ENCODE assay signal across 8 cellular contexts in genomic region chr2:68368657-68369339, GRCh38. TPM values are rescaled to one million over a fixed set of nuclear protein-coding genes. Genes with fewer than 3 reads are reported as not detected.
DNase-seq lines count a peak whose midpoint lies in the region; ATAC-seq, FAIRE-seq and TF ChIP-seq lines count a peak whose summit lies in the region.
"Had no signal": no experiment of that assay in that cellular context is flagged by ENCODE, and none has a peak within 500 bp of the region (broad histone marks: within the 10 kb centered on the region; RNA-seq: fewer than 3 reads in every experiment).

No MANE protein-coding gene starts in this region.

- H3K79me2 ChIP-seq in smooth muscle cell (ENCODE audit: low read depth) = no peaks in the 10 kb centered on the region

- peak overlapping the region; percentile 84 for H3K9ac ChIP-seq in smooth muscle cell (ENCODE audit: low read depth)

- no peak overlapping the region for H2AFZ ChIP-seq in smooth muscle cell (ENCODE audit: low read depth)

- TF ChIP-seq CTCF in RWPE1 (conservative IDR thresholded peaks at IDR 0.05; ENCODE audit: low read depth) = no peak
- no peak for TF ChIP-seq CTCF in gastroesophageal sphincter (IDR thresholded peaks at IDR 0.05)
- TF ChIP-seq CTCF in smooth muscle cell (IDR thresholded peaks at IDR 0.05; ENCODE audit: borderline replicate concordance, insufficient read depth, poor library complexity, severe bottlenecking) = no peak

- H3K27me3 ChIP-seq in gastroesophageal sphincter = no peaks in the 10 kb centered on the region
- H3K27me3 ChIP-seq in smooth muscle cell (ENCODE audit: low read depth) = no peaks in the 10 kb centered on the region

- no peak for TF ChIP-seq EP300 in gastroesophageal sphincter (IDR thresholded peaks at IDR 0.05)

- H3K4me1 ChIP-seq in gastroesophageal sphincter (peaks cover 0 to 16% (median 0%) of the 10 kb centered on the region in 3 donors), smooth muscle cell (ENCODE audit: low read depth) (no peaks in the 10 kb centered on the region)

- POLR2A ChIA-PET in RWPE1 (lab: Yijun Ruan, JAX; ENCODE audit: low non-redundant PET) = no interaction called here

- peak; percentile 58 for ATAC-seq in gastroesophageal sphincter
- ATAC-seq in HG02970 (IDR thresholded peaks at IDR 0.05; ENCODE audit: low FRiP score, unreplicated experiment) = no peak

- H3K4me3 ChIP-seq in gastroesophageal sphincter (no peak overlapping the region), smooth muscle cell (no peak overlapping the region)

- peak overlapping the region; percentile 85 for H3K27ac ChIP-seq in RWPE1
- H3K27ac ChIP-seq in gastroesophageal sphincter = peak overlapping the region in 2 of 4 donors; percentile 31 to 51
- H3K27ac ChIP-seq in smooth muscle cell (ENCODE audit: low read depth) = peak overlapping the region; percentile 88

- H3K9me3 ChIP-seq in gastroesophageal sphincter (no peaks in the 10 kb centered on the region), smooth muscle cell (replicated peaks; ENCODE audit: low read depth) (no peaks in the 10 kb centered on the region)

- H3K36me3 ChIP-seq in gastroesophageal sphincter (no peaks in the 10 kb centered on the region), smooth muscle cell (ENCODE audit: low read depth) (no peaks in the 10 kb centered on the region)

- H4K20me1 ChIP-seq in smooth muscle cell (ENCODE audit: low read depth) = no peaks in the 10 kb centered on the region

- peaks cover 8% of the 10 kb centered on the region for H3F3A ChIP-seq in smooth muscle cell (ENCODE audit: low read depth)

- WGBS in gastroesophageal sphincter (ENCODE audit: low coverage in 1 of 2), 2 donors = 32 to 60% methylated on average over 4 to 6 of the region's 7 CpGs
- 42% methylated on average over 7 of the region's 7 CpGs for WGBS in smooth muscle cell (ENCODE audit: low lambda C conversion rate)

- FAIRE-seq in GM19239 (lab: Jason Lieb, UNC) = peak; percentile 70

- TF ChIP-seq POLR2A in gastroesophageal sphincter (IDR thresholded peaks at IDR 0.05) = no peak

- DNase-seq in GM19239 (ENCODE audit: insufficient read length, low spot score) (no peak), RWPE1 (ENCODE audit: low spot score) (peak; percentile 57), smooth muscle cell (lab: John Stamatoyannopoulos, UW; ENCODE audit: unreplicated experiment) (no peak), COLO829 (ENCODE audit: low spot score) (no peak)
- DNase-seq in central memory CD4-positive, alpha-beta T cell = no peak

- CTCF ChIA-PET in RWPE1 (lab: Yijun Ruan, JAX) = interaction anchor here (0.7 kb wide), 1 partner anchor 194 kb away, joined by 5 read pairs; no protein-coding TSS in a partner anchor

- peak overlapping the region; percentile 14 for H3K4me2 ChIP-seq in smooth muscle cell

RNA-seq across cellular contexts. Expression of gene PLEK, which starts 3.7 kb away (rescaled TPM):
- total RNA-seq in gastroesophageal sphincter (10 to 100 TPM in 1 of 4 donors, 1 to 10 TPM in 3; 5.0 to 33.0 (median 6.8) TPM), smooth muscle cell (not detected in 2 replicates)
- polyA plus RNA-seq in smooth muscle cell = not detected in 2 replicates

RNA-seq across cellular contexts. Expression of gene CNRIP1, which starts 49.0 kb away (rescaled TPM):
- 10 to 100 TPM; 22.2 to 48.1 (median 39.0) TPM for total RNA-seq in gastroesophageal sphincter
- 1.7 and 4.3 TPM in 2 replicates for total RNA-seq in smooth muscle cell
- 2.8 and 3.0 TPM in 2 replicates for polyA plus RNA-seq in smooth muscle cell
- total RNA-seq: T-helper 2 cell treated with Interferon-gamma antibody and Interleukin-4, amounts not matched to agents 100 ng/mL and 5 ng/mL, for 36 hours had no signal
